ENCODE assay signal across 2 cellular contexts in the genomic region with DNA sequence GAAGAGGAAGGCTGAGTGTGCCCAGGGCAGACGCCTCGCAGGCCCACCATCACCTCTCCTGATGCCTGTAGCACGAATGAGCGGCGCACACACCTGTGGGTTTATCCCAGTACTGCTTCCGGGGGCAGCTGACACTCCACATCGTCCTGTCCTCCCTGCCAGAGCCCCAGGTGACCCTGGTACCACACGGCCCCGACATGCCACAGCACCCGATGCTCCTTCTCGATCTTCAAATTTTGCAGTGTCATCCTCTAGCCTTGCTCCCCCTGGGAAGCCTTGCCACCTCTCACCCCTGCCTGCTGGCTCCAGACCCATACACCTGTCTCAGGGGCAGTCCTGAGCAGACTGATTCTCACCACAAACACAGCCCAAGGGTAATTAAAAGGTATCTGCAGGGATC.
TF ChIP-seq lines count a peak whose summit lies in the region.

No MANE protein-coding gene starts in this region.

TF ChIP-seq in GM23338, 12 proteins besides CTCF, POLR2A, EP300 and RAD21 (continued from another document):
- TF ChIP-seq, protein P1, sequence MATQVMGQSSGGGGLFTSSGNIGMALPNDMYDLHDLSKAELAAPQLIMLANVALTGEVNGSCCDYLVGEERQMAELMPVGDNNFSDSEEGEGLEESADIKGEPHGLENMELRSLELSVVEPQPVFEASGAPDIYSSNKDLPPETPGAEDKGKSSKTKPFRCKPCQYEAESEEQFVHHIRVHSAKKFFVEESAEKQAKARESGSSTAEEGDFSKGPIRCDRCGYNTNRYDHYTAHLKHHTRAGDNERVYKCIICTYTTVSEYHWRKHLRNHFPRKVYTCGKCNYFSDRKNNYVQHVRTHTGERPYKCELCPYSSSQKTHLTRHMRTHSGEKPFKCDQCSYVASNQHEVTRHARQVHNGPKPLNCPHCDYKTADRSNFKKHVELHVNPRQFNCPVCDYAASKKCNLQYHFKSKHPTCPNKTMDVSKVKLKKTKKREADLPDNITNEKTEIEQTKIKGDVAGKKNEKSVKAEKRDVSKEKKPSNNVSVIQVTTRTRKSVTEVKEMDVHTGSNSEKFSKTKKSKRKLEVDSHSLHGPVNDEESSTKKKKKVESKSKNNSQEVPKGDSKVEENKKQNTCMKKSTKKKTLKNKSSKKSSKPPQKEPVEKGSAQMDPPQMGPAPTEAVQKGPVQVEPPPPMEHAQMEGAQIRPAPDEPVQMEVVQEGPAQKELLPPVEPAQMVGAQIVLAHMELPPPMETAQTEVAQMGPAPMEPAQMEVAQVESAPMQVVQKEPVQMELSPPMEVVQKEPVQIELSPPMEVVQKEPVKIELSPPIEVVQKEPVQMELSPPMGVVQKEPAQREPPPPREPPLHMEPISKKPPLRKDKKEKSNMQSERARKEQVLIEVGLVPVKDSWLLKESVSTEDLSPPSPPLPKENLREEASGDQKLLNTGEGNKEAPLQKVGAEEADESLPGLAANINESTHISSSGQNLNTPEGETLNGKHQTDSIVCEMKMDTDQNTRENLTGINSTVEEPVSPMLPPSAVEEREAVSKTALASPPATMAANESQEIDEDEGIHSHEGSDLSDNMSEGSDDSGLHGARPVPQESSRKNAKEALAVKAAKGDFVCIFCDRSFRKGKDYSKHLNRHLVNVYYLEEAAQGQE (IDR thresholded peaks at IDR 0.05; ENCODE audit: unreplicated experiment), result no peak

TF ChIP-seq in WTC11, 78 proteins besides CTCF, POLR2A, EP300 and RAD21 (continued from another document):
- TF ChIP-seq ELF4 (CRISPR knock-in tag; IDR thresholded peaks at IDR 0.05; ENCODE audit: low read depth), result no peak
